Comparison of ENCODE assay signal across 7 cellular contexts in the genomic region with DNA sequence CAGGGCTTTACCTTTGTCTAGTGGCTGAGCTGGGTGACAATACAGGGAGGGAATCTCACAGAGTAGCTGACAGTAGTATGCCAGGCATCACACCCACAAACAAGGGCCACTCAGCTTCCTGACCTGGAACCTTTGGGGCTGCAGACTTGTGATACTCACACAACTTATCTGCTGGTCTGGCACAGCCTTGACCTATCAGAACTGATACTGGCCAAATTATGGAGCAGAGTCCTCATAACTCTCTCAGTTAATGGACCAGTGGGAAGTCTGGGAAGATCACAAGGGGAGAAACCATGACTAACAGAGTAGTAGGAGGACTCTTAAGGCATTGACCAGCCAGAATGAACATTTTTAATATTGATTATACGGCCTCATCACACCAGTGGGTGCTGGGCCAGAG.
"Had no signal": no experiment of that assay in that cellular context is flagged by ENCODE, and none has a peak within 500 bp of the region (broad histone marks: within the 10 kb centered on the region; RNA-seq: fewer than 3 reads in every experiment).

No MANE protein-coding gene starts in this region.

- H3K4me3 ChIP-seq: GM23338 had no signal

- FAIRE-seq: H1, H54, HTR-8/SVneo had no signal

- H3K4me3 Mint-ChIP-seq: GM23338, H9, IgD-negative memory B cell had no signal

- H3K4me2 ChIP-seq: GM23338 had no signal

- H2AFZ ChIP-seq: GM23338 had no signal

- ATAC-seq: GM23338 had no signal

- H3K27ac Mint-ChIP-seq: GM23338, H9, IgD-negative memory B cell had no signal

- H3K36me3 Mint-ChIP-seq: IgD-negative memory B cell had no signal

- DNase-seq: H9, HCEC 1CT had no signal
